10 cellular contexts compared by ENCODE assay signal in the genomic region with DNA sequence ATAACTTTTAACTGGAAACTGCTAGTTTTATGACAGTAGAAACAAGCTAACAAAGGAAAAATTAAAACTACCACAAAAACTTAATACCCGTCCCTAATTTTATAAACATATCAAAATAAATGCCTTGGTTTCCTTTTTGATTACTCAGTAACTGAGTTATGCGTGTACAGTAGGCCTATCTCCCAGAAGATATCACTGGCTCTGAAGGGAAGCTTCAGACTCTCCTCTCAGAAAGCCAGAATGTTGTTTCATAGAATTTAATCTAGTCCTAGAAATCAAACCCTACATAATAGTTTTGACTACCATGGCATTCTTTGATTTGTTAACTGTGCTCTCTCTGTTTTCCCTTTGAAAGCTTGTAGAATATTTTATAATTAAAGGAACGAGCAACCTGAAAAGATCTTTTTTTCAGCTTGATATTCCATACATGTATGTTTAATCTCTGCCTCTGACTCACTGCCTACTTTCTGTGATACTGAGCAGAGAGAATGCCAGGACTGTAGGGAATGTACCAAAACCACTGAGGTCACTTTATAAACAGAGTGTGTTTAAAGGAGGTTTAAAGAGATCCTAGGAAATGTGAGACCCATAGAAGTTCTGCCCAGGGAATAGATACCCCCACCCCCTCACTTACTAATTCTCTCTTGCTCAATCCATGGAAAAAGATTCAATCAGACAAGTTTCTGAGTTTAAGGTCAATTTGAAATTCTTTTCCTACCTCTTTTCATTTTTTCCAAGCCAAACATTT.
DNase-seq lines count a peak whose midpoint lies in the region; ATAC-seq and TF ChIP-seq lines count a peak whose summit lies in the region.
"Had no signal": no experiment of that assay in that cellular context is flagged by ENCODE, and none has a peak within 500 bp of the region (broad histone marks: within the 10 kb centered on the region; RNA-seq: fewer than 3 reads in every experiment).

No MANE protein-coding gene starts in this region.

- peaks cover 3% of the 10 kb centered on the region for H3K4me1 ChIP-seq in HEK293 (ENCODE audit: control insufficient read depth, insufficient read depth, low read length)
- H3K4me1 ChIP-seq in stomach = peaks cover 7 to 39% (median 19%) of the 10 kb centered on the region in 4 donors

- intact Hi-C loops in stomach (cut with DNase I; ENCODE audit: low total_unique reads) = no loop called here
- intact Hi-C loops in activated CD4-positive, alpha-beta T cell treated with anti-CD3 and anti-CD28 coated beads, Interleukin-2, amount 10 ng/mL, durations not matched to agents 24 days and 14 days (cut with micrococcal nuclease) = no loop called here

- no peak overlapping the region for H3K27ac ChIP-seq in HEK293 (ENCODE audit: extremely low read depth, low read depth, low read length)
- peak overlapping the region in 4 of 5 donors; percentile 15 to 69 (median 52) for H3K27ac ChIP-seq in stomach

- CTCF ChIA-PET in HEK293 (lab: Yijun Ruan, JAX) = interaction anchor here (0.6 to 2.1 kb wide), 2 partner anchors 10 to 26 kb away, joined by 4 to 10 read pairs; no protein-coding TSS in a partner anchor

- no peak for TF ChIP-seq EP300 in stomach (IDR thresholded peaks at IDR 0.05)

- TF ChIP-seq POLR2A in stomach (IDR thresholded peaks at IDR 0.05) = no peak

- H3K4me1 Mint-ChIP-seq in activated CD4-positive, alpha-beta T cell treated with anti-CD3 and anti-CD28 coated beads, Interleukin-2, amount 10 ng/mL, durations not matched to agents 24 days and 14 days = no peaks in the 10 kb centered on the region
- H3K4me1 Mint-ChIP-seq: stimulated activated naive CD8-positive, alpha-beta T cell treated with anti-CD3 and anti-CD28 coated beads, Interleukin-15, amount 100 ng/mL, for 72 hours had no signal

- no peak overlapping the region for H3K27ac Mint-ChIP-seq in activated CD4-positive, alpha-beta T cell treated with anti-CD3 and anti-CD28 coated beads, Interleukin-2, amount 10 ng/mL, durations not matched to agents 24 days and 14 days
- H3K27ac Mint-ChIP-seq: stimulated activated naive CD8-positive, alpha-beta T cell treated with anti-CD3 and anti-CD28 coated beads, Interleukin-15, amount 100 ng/mL, for 72 hours had no signal

- peak; percentile 59 for DNase-seq in brain pericyte (ENCODE audit: low read depth, low spot score)
- peak; percentile 13 for DNase-seq in iPS-NIHi7 (ENCODE audit: extremely low spot score)
- no peak for DNase-seq in stomach
- DNase-seq in COR-L47 (lab: John Stamatoyannopoulos, UW) = no peak
- DNase-seq in activated CD4-positive, alpha-beta T cell treated with anti-CD3 and anti-CD28 coated beads, Interleukin-2, amount 10 ng/mL, durations not matched to agents 24 days and 14 days = no peak
- DNase-seq in activated CD4-positive, CD25-positive, alpha-beta regulatory T cell (lab: John Stamatoyannopoulos, UW) = no peak
- DNase-seq: NCI-H748 treated with DMSO at 0.1 percent for 48 hours; stimulated activated naive CD8-positive, alpha-beta T cell treated with anti-CD3 and anti-CD28 coated beads, Interleukin-15, amount 100 ng/mL, for 72 hours had no signal

- no peak overlapping the region for H3K4me3 ChIP-seq in HEK293 (ENCODE audit: low read depth, low read length)
- H3K4me3 ChIP-seq in stomach = no peak overlapping the region

- 18 to 31% (median 22%) methylated on average over 3 of the region's 3 CpGs for WGBS in stomach, 5 donors

- H3K27me3 Mint-ChIP-seq in activated CD4-positive, alpha-beta T cell treated with anti-CD3 and anti-CD28 coated beads, Interleukin-2, amount 10 ng/mL, durations not matched to agents 24 days and 14 days = no peaks in the 10 kb centered on the region
- H3K27me3 Mint-ChIP-seq: stimulated activated naive CD8-positive, alpha-beta T cell treated with anti-CD3 and anti-CD28 coated beads, Interleukin-15, amount 100 ng/mL, for 72 hours had no signal

- no peaks in the 10 kb centered on the region for H3K9me3 Mint-ChIP-seq in activated CD4-positive, alpha-beta T cell treated with anti-CD3 and anti-CD28 coated beads, Interleukin-2, amount 10 ng/mL, durations not matched to agents 24 days and 14 days
- H3K9me3 Mint-ChIP-seq: stimulated activated naive CD8-positive, alpha-beta T cell treated with anti-CD3 and anti-CD28 coated beads, Interleukin-15, amount 100 ng/mL, for 72 hours had no signal

- POLR2A ChIA-PET in HEK293 (lab: Yijun Ruan, JAX) = interaction anchor here (1.0 kb wide), 1 partner anchor 1287 kb away, joined by 3 read pairs; a partner anchor contains a TSS

- H3K27me3 ChIP-seq in stomach = no peaks in the 10 kb centered on the region

- H3K36me3 Mint-ChIP-seq in activated CD4-positive, alpha-beta T cell treated with anti-CD3 and anti-CD28 coated beads, Interleukin-2, amount 10 ng/mL, durations not matched to agents 24 days and 14 days (ENCODE audit: low read depth) = no peaks in the 10 kb centered on the region

- H3K9me3 ChIP-seq in HEK293 (ENCODE audit: control insufficient read depth, insufficient read depth, low read depth, low read length) (no peaks in the 10 kb centered on the region), stomach (no peaks in the 10 kb centered on the region)

- no peak overlapping the region for H3K4me3 Mint-ChIP-seq in activated CD4-positive, alpha-beta T cell treated with anti-CD3 and anti-CD28 coated beads, Interleukin-2, amount 10 ng/mL, durations not matched to agents 24 days and 14 days
- H3K4me3 Mint-ChIP-seq: stimulated activated naive CD8-positive, alpha-beta T cell treated with anti-CD3 and anti-CD28 coated beads, Interleukin-15, amount 100 ng/mL, for 72 hours had no signal

- H3K36me3 ChIP-seq in HEK293 (ENCODE audit: control insufficient read depth in 2 of 2, insufficient read depth in 1 of 2, low read length in 2 of 2) (no peaks in the 10 kb centered on the region), stomach (no peaks in the 10 kb centered on the region)

- no peak for ATAC-seq in HG03565 (IDR thresholded peaks at IDR 0.05; ENCODE audit: unreplicated experiment)
- ATAC-seq: stimulated activated naive CD8-positive, alpha-beta T cell treated with anti-CD3 and anti-CD28 coated beads, Interleukin-15, amount 100 ng/mL, for 72 hours had no signal

- TF ChIP-seq CTCF in HEK293 (tag by site-specific recombination; IDR thresholded peaks at IDR 0.05) (no peak), stomach (IDR thresholded peaks at IDR 0.05) (no peak)

TF ChIP-seq in HEK293, 187 proteins besides CTCF, POLR2A, EP300 and RAD21:
- TF ChIP-seq ZNF37A (tag by site-specific recombination; IDR thresholded peaks at IDR 0.05) = peak; percentile 64; the same call in 1 of the 2 replicates
- TF ChIP-seq ZFHX2 (tag by site-specific recombination; conservative IDR thresholded peaks at IDR 0.05) = no peak
- TF ChIP-seq, protein P1, sequence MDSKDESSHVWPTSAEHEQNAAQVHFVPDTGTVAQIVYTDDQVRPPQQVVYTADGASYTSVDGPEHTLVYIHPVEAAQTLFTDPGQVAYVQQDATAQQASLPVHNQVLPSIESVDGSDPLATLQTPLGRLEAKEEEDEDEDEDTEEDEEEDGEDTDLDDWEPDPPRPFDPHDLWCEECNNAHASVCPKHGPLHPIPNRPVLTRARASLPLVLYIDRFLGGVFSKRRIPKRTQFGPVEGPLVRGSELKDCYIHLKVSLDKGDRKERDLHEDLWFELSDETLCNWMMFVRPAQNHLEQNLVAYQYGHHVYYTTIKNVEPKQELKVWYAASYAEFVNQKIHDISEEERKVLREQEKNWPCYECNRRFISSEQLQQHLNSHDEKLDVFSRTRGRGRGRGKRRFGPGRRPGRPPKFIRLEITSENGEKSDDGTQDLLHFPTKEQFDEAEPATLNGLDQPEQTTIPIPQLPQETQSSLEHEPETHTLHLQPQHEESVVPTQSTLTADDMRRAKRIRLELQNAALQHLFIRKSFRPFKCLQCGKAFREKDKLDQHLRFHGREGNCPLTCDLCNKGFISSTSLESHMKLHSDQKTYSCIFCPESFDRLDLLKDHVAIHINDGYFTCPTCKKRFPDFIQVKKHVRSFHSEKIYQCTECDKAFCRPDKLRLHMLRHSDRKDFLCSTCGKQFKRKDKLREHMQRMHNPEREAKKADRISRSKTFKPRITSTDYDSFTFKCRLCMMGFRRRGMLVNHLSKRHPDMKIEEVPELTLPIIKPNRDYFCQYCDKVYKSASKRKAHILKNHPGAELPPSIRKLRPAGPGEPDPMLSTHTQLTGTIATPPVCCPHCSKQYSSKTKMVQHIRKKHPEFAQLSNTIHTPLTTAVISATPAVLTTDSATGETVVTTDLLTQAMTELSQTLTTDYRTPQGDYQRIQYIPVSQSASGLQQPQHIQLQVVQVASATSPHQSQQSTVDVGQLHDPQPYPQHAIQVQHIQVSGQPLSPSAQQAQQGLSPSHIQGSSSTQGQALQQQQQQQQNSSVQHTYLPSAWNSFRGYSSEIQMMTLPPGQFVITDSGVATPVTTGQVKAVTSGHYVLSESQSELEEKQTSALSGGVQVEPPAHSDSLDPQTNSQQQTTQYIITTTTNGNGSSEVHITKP (tag by site-specific recombination; IDR thresholded peaks at IDR 0.05) = peak; percentile 72
TF ChIP-seq in HEK293: peak in this region for 2.

Comparison
In these comparisons a context has a peak if more than half of its experiments do, and no peak if none do; other contexts are left out.
1. DNase-seq: peak in brain pericyte (single experiment) and iPS-NIHi7 (single experiment); none in stomach (single experiment), COR-L47 (single experiment), activated CD4-positive, alpha-beta T cell treated with anti-CD3 and anti-CD28 coated beads, Interleukin-2, amount 10 ng/mL, durations not matched to agents 24 days and 14 days (single experiment) and activated CD4-positive, CD25-positive, alpha-beta regulatory T cell (0 of 4).